In genomic region chr12:44960856-44961255, GRCh38 we compare ENCODE assay signal across 1 cellular context.
TF ChIP-seq lines count a peak whose summit lies in the region.

No MANE protein-coding gene starts in this region.

TF ChIP-seq in HepG2, 621 proteins besides CTCF, POLR2A, EP300 and RAD21 (continued from another document):
- no peak for TF ChIP-seq ZXDC (CRISPR knock-in tag; IDR thresholded peaks at IDR 0.05)
- no peak for TF ChIP-seq ZSCAN22 (CRISPR knock-in tag; IDR thresholded peaks at IDR 0.05)
- TF ChIP-seq LBX2 (CRISPR knock-in tag; IDR thresholded peaks at IDR 0.05; ENCODE audit: borderline replicate concordance): no peak
